Comparison of ENCODE assay signal across 8 cellular contexts in genomic region chr17:14302421-14303099, GRCh38. TPM values are rescaled to one million over a fixed set of nuclear protein-coding genes. Genes with fewer than 3 reads are reported as not detected.
DNase-seq lines count a peak whose midpoint lies in the region; ATAC-seq and TF ChIP-seq lines count a peak whose summit lies in the region.

No MANE protein-coding gene starts in this region.

- H3K4me1 ChIP-seq in RWPE2 (ENCODE audit: insufficient read depth, poor library complexity, severe bottlenecking), result peaks cover 20% of the 10 kb centered on the region
- peaks cover 9 to 32% of the 10 kb centered on the region in 2 donors for H3K4me1 ChIP-seq in neuronal stem cell (ENCODE audit: control insufficient read depth in 2 of 2, insufficient read depth in 1 of 2, low read depth in 1 of 2, low read length in 2 of 2)
- peaks cover 5 to 63% (median 54%) of the 10 kb centered on the region in 5 donors for H3K4me1 ChIP-seq in subcutaneous abdominal adipose tissue (ENCODE audit: control insufficient read depth in 5 of 5, insufficient read depth in 5 of 5, low read length in 5 of 5)

- H3K4ac ChIP-seq in neuronal stem cell (ENCODE audit: low read length), result no peak overlapping the region

- no peak overlapping the region for H2BK120ac ChIP-seq in neuronal stem cell (ENCODE audit: low read depth, low read length)

- peak overlapping the region; percentile 98 for H2BK5ac ChIP-seq in neuronal stem cell (ENCODE audit: low read length)

- peak overlapping the region; percentile 97 for H3K14ac ChIP-seq in neuronal stem cell (ENCODE audit: low read length)

- peak overlapping the region; percentile 98 for H3K18ac ChIP-seq in neuronal stem cell (ENCODE audit: low read length)

- H3K27ac ChIP-seq in AG04450 (ENCODE audit: low read depth, low read length) (peak overlapping the region; percentile 65), RWPE2 (ENCODE audit: poor library complexity, severe bottlenecking) (peak overlapping the region; percentile 39), neuronal stem cell (replicated peaks; ENCODE audit: low read length) (peak overlapping the region; percentile 65), subcutaneous abdominal adipose tissue (ENCODE audit: low read depth, low read length) (no peak overlapping the region)

- H3K9me3 ChIP-seq in AG04450 (ENCODE audit: control insufficient read depth, insufficient read depth, low read length), result no peaks in the 10 kb centered on the region; the same call in 1 of the 2 replicates
- H3K9me3 ChIP-seq in RWPE2 (ENCODE audit: severe bottlenecking), result no peaks in the 10 kb centered on the region
- H3K9me3 ChIP-seq in neuronal stem cell (replicated peaks in 1 of 2; ENCODE audit: control insufficient read depth in 2 of 2, insufficient read depth in 1 of 2, low read depth in 1 of 2, low read length in 2 of 2), result peaks cover 0 to 9% of the 10 kb centered on the region in 2 donors
- H3K9me3 ChIP-seq in subcutaneous abdominal adipose tissue (ENCODE audit: control insufficient read depth in 5 of 5, low read length in 5 of 5), result no peaks in the 10 kb centered on the region

- no peak overlapping the region for H2AFZ ChIP-seq in neuronal stem cell (ENCODE audit: low read length)

- WGBS in neuronal stem cell (ENCODE audit: extremely low coverage in 2 of 2, insufficient read length in 2 of 2, insufficient replicate concordance in 1 of 2), 2 donors, result no CpG with 5 or more reads among the region's 64 CpGs

- H3K23ac ChIP-seq in neuronal stem cell (ENCODE audit: low read depth, low read length, poor library complexity), result no peak overlapping the region

- no peak overlapping the region for H2BK12ac ChIP-seq in neuronal stem cell (ENCODE audit: low read length)

- H3K4me3 ChIP-seq in AG04450 (ENCODE audit: low read depth, low read length) (peak overlapping the region; percentile 94), RWPE2 (ENCODE audit: severe bottlenecking) (peak overlapping the region; percentile 51), neuronal stem cell (ENCODE audit: low read length in 2 of 2) (peak overlapping the region; percentile 98 to 99), subcutaneous abdominal adipose tissue (ENCODE audit: low read depth in 1 of 5, low read length in 5 of 5) (peak overlapping the region; percentile 56 to 81 (median 70))

- H3K9ac ChIP-seq in neuronal stem cell (ENCODE audit: low read depth, low read length, poor library complexity) (peak overlapping the region; percentile 97), subcutaneous abdominal adipose tissue (ENCODE audit: low read length in 5 of 5) (peak overlapping the region in 4 of 5 donors; percentile 26 to 58 (median 43))

- H3K27me3 ChIP-seq in AG04450 (ENCODE audit: control insufficient read depth, insufficient read depth, low read length), result no peaks in the 10 kb centered on the region
- peaks cover 27% of the 10 kb centered on the region for H3K27me3 ChIP-seq in RWPE2 (ENCODE audit: insufficient read depth, poor library complexity, severe bottlenecking)
- H3K27me3 ChIP-seq in neuronal stem cell (ENCODE audit: control insufficient read depth in 3 of 3, insufficient read depth in 3 of 3, low read depth in 1 of 3, low read length in 3 of 3), result peaks cover 2 to 21% (median 14%) of the 10 kb centered on the region in 3 experiments
- peaks cover 26 to 73% (median 36%) of the 10 kb centered on the region in 5 donors for H3K27me3 ChIP-seq in subcutaneous abdominal adipose tissue (ENCODE audit: control insufficient read depth in 5 of 5, insufficient read depth in 4 of 5, low read length in 5 of 5)

- H2BK15ac ChIP-seq in neuronal stem cell (ENCODE audit: low read length), result peak overlapping the region; percentile 90

- CTCF ChIA-PET in AG04450 (lab: Charles Lee), result interaction anchor here (0.5 to 6.0 kb wide), 20 partner anchors 142 to 1272 kb away, joined by 3 to 57 read pairs (median 3); no protein-coding TSS in a partner anchor

- ATAC-seq in GM18861 (IDR thresholded peaks at IDR 0.05; ENCODE audit: unreplicated experiment) (peak; percentile 50), HG03196 (IDR thresholded peaks at IDR 0.05; ENCODE audit: unreplicated experiment) (peak; percentile 42), RWPE2 (ENCODE audit: low read depth) (peak; percentile 39)

- POLR2A ChIA-PET in AG04450 (lab: Yijun Ruan, JAX), result interaction anchor here (0.6 to 2.2 kb wide), 3 partner anchors 701 to 710 kb away, joined by 3 to 15 read pairs (median 8); partner anchors contain the start of gene HS3ST3A1

- H2AK5ac ChIP-seq in neuronal stem cell (ENCODE audit: low read depth, low read length), result peak overlapping the region; percentile 93

- H3K36me3 ChIP-seq in RWPE2 (ENCODE audit: low read depth), result no peaks in the 10 kb centered on the region
- peaks cover 0 to 38% of the 10 kb centered on the region in 2 donors for H3K36me3 ChIP-seq in neuronal stem cell (replicated peaks in 1 of 2; ENCODE audit: control insufficient read depth in 2 of 2, insufficient read depth in 2 of 2, low read length in 2 of 2)
- no peaks in the 10 kb centered on the region for H3K36me3 ChIP-seq in subcutaneous abdominal adipose tissue (ENCODE audit: control insufficient read depth in 5 of 5, insufficient read depth in 5 of 5, low read length in 5 of 5)

- H3K79me1 ChIP-seq in neuronal stem cell (ENCODE audit: low read depth, low read length), result peaks cover 15% of the 10 kb centered on the region

- H3K4me2 ChIP-seq in neuronal stem cell (ENCODE audit: insufficient read depth, low read length, poor library complexity, severe bottlenecking), result peak overlapping the region; percentile 74

- no peak overlapping the region for H4K91ac ChIP-seq in neuronal stem cell (ENCODE audit: low read depth, low read length, poor library complexity)

- DNase-seq in AG04450 (ENCODE audit: low read depth, low spot score) (peak; percentile 63), RWPE2 (ENCODE audit: low spot score) (peak; percentile 79), activated gamma-delta T cell treated with Interleukin-2 at 50 U/mL for 16 hours (peak; percentile 79), foreskin melanocyte (peak; percentile 51), neuronal stem cell (ENCODE audit: low spot score) (peak; percentile 82)

- TF ChIP-seq CTCF in AG04450 (IDR thresholded peaks at IDR 0.05; ENCODE audit: low read depth, low read length), result peak; percentile 72
- peak; percentile 89 for TF ChIP-seq CTCF in RWPE2 (IDR thresholded peaks at IDR 0.05; ENCODE audit: poor library complexity, severe bottlenecking)

- H4K8ac ChIP-seq in neuronal stem cell (ENCODE audit: low read depth, low read length), result no peak overlapping the region

RNA-seq across cellular contexts. Expression of gene HS3ST3B1, which starts 1.7 kb away (rescaled TPM):
- polyA plus RNA-seq in AG04450 (2011; rRNA removed), result 9.6 and 10.3 TPM in 2 replicates
- 23.7 and 27.6 TPM in 2 replicates for polyA minus RNA-seq in AG04450 (2011; rRNA and poly(A)+ RNA removed)
- polyA plus RNA-seq in neuronal stem cell (2013, experiment 1 of 2), result 17.6 TPM
- 18.0 TPM for polyA plus RNA-seq in neuronal stem cell (2013, experiment 2 of 2)
